Comparison of ENCODE assay signal across 29 cellular contexts in the genomic region with DNA sequence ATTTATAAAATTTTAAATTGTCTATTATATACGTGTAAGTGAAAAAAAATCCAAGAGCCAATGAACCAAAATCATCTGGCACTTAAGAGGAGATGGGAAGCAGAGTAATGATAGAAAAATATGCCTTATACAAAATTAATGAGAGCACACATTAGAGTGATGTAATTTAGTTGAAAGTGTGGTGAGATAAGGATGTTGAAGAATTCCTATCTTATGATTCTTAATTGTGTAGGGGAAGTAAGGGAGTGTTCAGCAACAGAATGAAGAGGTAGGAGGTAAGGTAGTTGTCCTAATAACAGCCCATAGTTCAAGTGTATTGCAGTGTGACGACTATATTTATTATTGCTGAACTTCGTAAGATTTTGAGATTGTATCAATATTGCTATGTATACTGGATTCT.
"Had no signal": no experiment of that assay in that cellular context is flagged by ENCODE, and none has a peak within 500 bp of the region (broad histone marks: within the 10 kb centered on the region; RNA-seq: fewer than 3 reads in every experiment).

No MANE protein-coding gene starts in this region.

- H3K4me3 ChIP-seq: left ventricle myocardium inferior, lung, neural progenitor cell, ovary, skin epidermis, stomach, testis, thyroid gland, transverse colon, upper lobe of left lung, vagina had no signal

- ATAC-seq: natural killer cell; right cardiac atrium; sciatic nerve; stimulated activated naive B cell treated with anti-CD40 and anti-IgM and Interleukin-4, amounts not matched to agents 10 μg/mL and 1 μg/mL and 100 μg/mL, for 72 hours; stimulated activated naive CD8-positive, alpha-beta T cell treated with anti-CD3 and anti-CD28 coated beads, Interleukin-15, Interleukin-2, amounts not matched to agents 100 U/mL and 50 U/mL, for 24 hours had no signal

- H3K27ac ChIP-seq: left ventricle myocardium inferior, neutrophil, ovary, skin epidermis, stomach, testis, thyroid gland, transverse colon, upper lobe of left lung, vagina had no signal

- DNase-seq: hypothalamus; immature natural killer cell; kidney; left ventricle myocardium inferior; mesendoderm; naive B cell; natural killer cell; nephron progenitor cell; occipital lobe; ovary; retina; right cardiac atrium; stimulated activated CD4-positive, alpha-beta T cell treated with anti-CD3 and anti-CD28 coated beads, Interleukin-12 subunit alpha, Interleukin-12 subunit beta, amount 100 ng/mL, for 4 hours; stimulated activated CD4-positive, alpha-beta T cell treated with anti-CD3 and anti-CD28 coated beads, Interleukin-15, amount 100 ng/mL, for 24 hours; stimulated activated CD4-positive, alpha-beta T cell treated with anti-CD3 and anti-CD28 coated beads, Interleukin-2, amount 100 ng/mL, for 24 hours; stimulated activated CD4-positive, alpha-beta T cell treated with anti-CD3 and anti-CD28 coated beads, Interleukin-4, amount 100 ng/mL, for 1 hour; stimulated activated naive B cell treated with anti-CD40 and anti-IgM and Interleukin-4, amounts not matched to agents 10 μg/mL and 1 μg/mL and 100 μg/mL, for 72 hours; stimulated activated naive CD8-positive, alpha-beta T cell treated with anti-CD3 and anti-CD28 coated beads, Interleukin-15, Interleukin-2, amounts not matched to agents 100 U/mL and 50 U/mL, for 24 hours; stomach; testis; thyroid gland; transverse colon; upper lobe of left lung had no signal
